Comparison of ENCODE assay signal across 25 cellular contexts in genomic region chr2:13745324-13745723, GRCh38.
DNase-seq lines count a peak whose midpoint lies in the region; ATAC-seq and TF ChIP-seq lines count a peak whose summit lies in the region.
"Had no signal": no experiment of that assay in that cellular context is flagged by ENCODE, and none has a peak within 500 bp of the region (broad histone marks: within the 10 kb centered on the region; RNA-seq: fewer than 3 reads in every experiment).

No MANE protein-coding gene starts in this region.

- H3K4me1 ChIP-seq in Caco-2: no peaks in the 10 kb centered on the region
- H3K4me1 ChIP-seq in tibial nerve: no peaks in the 10 kb centered on the region
- H3K4me1 ChIP-seq: left ventricle myocardium inferior had no signal

- H3K36me3 Mint-ChIP-seq in Caco-2 (ENCODE audit: insufficient read depth, unreplicated experiment): no peaks in the 10 kb centered on the region
- H3K36me3 Mint-ChIP-seq in WTC11: peaks cover 61% of the 10 kb centered on the region
- H3K36me3 Mint-ChIP-seq in activated naive CD4-positive, alpha-beta T cell treated with anti-CD3 and anti-CD28 coated beads for 36 hours (ENCODE audit: low read depth): no peaks in the 10 kb centered on the region
- H3K36me3 Mint-ChIP-seq: mesothelial cell of epicardium had no signal

- intact Hi-C loops in Caco-2 (cut with micrococcal nuclease; ENCODE audit: unreplicated experiment): no loop called here
- intact Hi-C loops in activated naive CD4-positive, alpha-beta T cell treated with anti-CD3 and anti-CD28 coated beads for 36 hours (cut with micrococcal nuclease): no loop called here

- H3K9me3 ChIP-seq in Caco-2 (peaks cover 3% of the 10 kb centered on the region; the same call in 1 of the 2 replicates), tibial nerve (peaks cover 0 to 29% (median under 1%) of the 10 kb centered on the region in 4 donors)

- H3K27me3 ChIP-seq in Caco-2 (replicated peaks; ENCODE audit: control insufficient read depth, insufficient read depth, low read length): no peaks in the 10 kb centered on the region
- H3K27me3 ChIP-seq in tibial nerve: no peaks in the 10 kb centered on the region

- H3K9me3 Mint-ChIP-seq in Caco-2 (ENCODE audit: unreplicated experiment) (peaks cover 43% of the 10 kb centered on the region), WTC11 (peaks cover 63% of the 10 kb centered on the region)
- peaks cover 18% of the 10 kb centered on the region for H3K9me3 Mint-ChIP-seq in activated naive CD4-positive, alpha-beta T cell treated with anti-CD3 and anti-CD28 coated beads for 36 hours

- no peak overlapping the region for H3K27ac ChIP-seq in tibial nerve
- H3K27ac ChIP-seq: C4-2B, left ventricle myocardium inferior had no signal

- H3K4me3 Mint-ChIP-seq in Caco-2 (ENCODE audit: unreplicated experiment) (no peak overlapping the region), WTC11 (no peak overlapping the region)
- no peak overlapping the region for H3K4me3 Mint-ChIP-seq in activated naive CD4-positive, alpha-beta T cell treated with anti-CD3 and anti-CD28 coated beads for 36 hours
- H3K4me3 Mint-ChIP-seq: activated T-cell treated with anti-CD3 and anti-CD28 coated beads, Interleukin-2, amount 50 U/mL, for 4 hours; mesothelial cell of epicardium; natural killer cell treated with Interleukin-12 subunit alpha and Interleukin-12 subunit beta and Interleukin-15 and Interleukin-18, amount 100 ng/mL, for 72 hours had no signal

- H3K36me3 ChIP-seq in Caco-2 (ENCODE audit: control insufficient read depth, insufficient read depth, low read length) (no peaks in the 10 kb centered on the region), tibial nerve (no peaks in the 10 kb centered on the region)
- H3K36me3 ChIP-seq: left ventricle myocardium inferior had no signal

- H3K4me1 Mint-ChIP-seq in Caco-2 (ENCODE audit: low read depth, unreplicated experiment) (no peaks in the 10 kb centered on the region), WTC11 (peaks cover 37% of the 10 kb centered on the region)
- no peaks in the 10 kb centered on the region for H3K4me1 Mint-ChIP-seq in activated naive CD4-positive, alpha-beta T cell treated with anti-CD3 and anti-CD28 coated beads for 36 hours (ENCODE audit: low read depth)
- H3K4me1 Mint-ChIP-seq: mesothelial cell of epicardium had no signal

- WGBS in tibial nerve, 2 donors: 51% methylated on average over 4 of the region's 4 CpGs

- TF ChIP-seq CTCF in Caco-2 (IDR thresholded peaks at IDR 0.05; ENCODE audit: insufficient read depth in 1 of 2, low read depth in 1 of 2, low read length in 1 of 2, severe bottlenecking in 1 of 2, unreplicated experiment in 1 of 2): no peak
- TF ChIP-seq CTCF in WTC11 (IDR thresholded peaks at IDR 0.05): no peak
- TF ChIP-seq CTCF in tibial nerve (IDR thresholded peaks at IDR 0.05): no peak

- ATAC-seq in WTC11: peak; percentile 98
- ATAC-seq: activated T-cell treated with anti-CD3 and anti-CD28 coated beads, Interleukin-2, amount 50 U/mL, for 4 hours; natural killer cell treated with Interleukin-12 subunit alpha and Interleukin-12 subunit beta and Interleukin-15 and Interleukin-18, amount 100 ng/mL, for 72 hours; sciatic nerve had no signal

- H3K27me3 Mint-ChIP-seq in Caco-2 (ENCODE audit: insufficient read depth, unreplicated experiment) (no peaks in the 10 kb centered on the region), WTC11 (ENCODE audit: low read depth) (peaks cover 7% of the 10 kb centered on the region)
- no peaks in the 10 kb centered on the region for H3K27me3 Mint-ChIP-seq in activated naive CD4-positive, alpha-beta T cell treated with anti-CD3 and anti-CD28 coated beads for 36 hours (ENCODE audit: low read depth)
- H3K27me3 Mint-ChIP-seq: natural killer cell treated with Interleukin-12 subunit alpha and Interleukin-12 subunit beta and Interleukin-15 and Interleukin-18, amount 100 ng/mL, for 72 hours had no signal

- no peak overlapping the region for H3K27ac Mint-ChIP-seq in Caco-2 (ENCODE audit: unreplicated experiment)
- no peak overlapping the region; the same call in 1 of the 2 replicates for H3K27ac Mint-ChIP-seq in WTC11
- no peak overlapping the region for H3K27ac Mint-ChIP-seq in activated naive CD4-positive, alpha-beta T cell treated with anti-CD3 and anti-CD28 coated beads for 36 hours
- H3K27ac Mint-ChIP-seq: mesothelial cell of epicardium; natural killer cell treated with Interleukin-12 subunit alpha and Interleukin-12 subunit beta and Interleukin-15 and Interleukin-18, amount 100 ng/mL, for 72 hours had no signal

- no peak for TF ChIP-seq EP300 in tibial nerve (IDR thresholded peaks at IDR 0.05)

- peak; percentile 4 to 33 for DNase-seq in Caco-2
- DNase-seq in HT-29 (ENCODE audit: low spot score): peak; percentile 3
- DNase-seq in WTC11 (ENCODE audit: low spot score): peak; percentile 67
- DNase-seq in left kidney (ENCODE audit: low read depth, low spot score): peak; percentile 18
- DNase-seq in activated naive CD4-positive, alpha-beta T cell treated with anti-CD3 and anti-CD28 coated beads for 36 hours: no peak
- DNase-seq in tibial nerve (ENCODE audit: low spot score in 2 of 2): no peak
- DNase-seq in SW480 (ENCODE audit: low spot score): no peak
- DNase-seq in HEK293T (ENCODE audit: extremely low spot score): no peak
- DNase-seq: activated CD4-positive, CD25-positive, alpha-beta regulatory T cell treated with anti-CD3 and anti-CD28 coated beads, Interleukin-2, amount 50 U/mL, for 72 hours; activated CD8-positive, alpha-beta memory T cell treated with anti-CD3 and anti-CD28 coated beads for 24 hours; activated naive CD4-positive, alpha-beta T cell treated with Interleukin-2 at 50 U/mL for 16 hours; activated T-cell treated with anti-CD3 and anti-CD28 coated beads, Interleukin-2, amount 50 U/mL, for 4 hours; anterior cingulate cortex; caudate nucleus; dermis blood vessel endothelial cell; left ventricle myocardium inferior; NCI-H1417; NCI-H2081 treated with DMSO at 0.1 percent for 48 hours; stimulated activated CD4-positive, alpha-beta T cell treated with anti-CD3 and anti-CD28 coated beads, Interleukin-15, amount 100 ng/mL, for 24 hours; stimulated activated CD8-positive, alpha-beta memory T cell treated with anti-CD3 and anti-CD28 coated beads, Interleukin-4, amount 100 ng/mL, for 48 hours; substantia nigra had no signal

- CTCF ChIA-PET in Caco-2 (lab: Charles Lee): no interaction called here
- CTCF ChIA-PET in WTC11 (lab: Charles Lee): interaction anchor here (1.0 kb wide), 1 partner anchor 889 kb away, joined by 3 read pairs; no protein-coding TSS in a partner anchor
- CTCF ChIA-PET in activated naive CD4-positive, alpha-beta T cell treated with anti-CD3 and anti-CD28 coated beads for 36 hours (lab: Charles Lee): no interaction called here
- CTCF ChIA-PET in HEK293T (lab: Yijun Ruan, JAX): no interaction called here

- BruUV-seq in Caco-2 (replicated peaks; lab: Mats Ljungman, UMichigan): no TSS peak

- H3K4me3 ChIP-seq in Caco-2 (ENCODE audit: low read depth, low read length) (no peak overlapping the region), tibial nerve (no peak overlapping the region)
- H3K4me3 ChIP-seq: left ventricle myocardium inferior had no signal

- no peak for TF ChIP-seq POLR2A in tibial nerve (IDR thresholded peaks at IDR 0.05)

- POLR2A ChIA-PET in Caco-2 (lab: Charles Lee): no interaction called here
- POLR2A ChIA-PET in WTC11 (lab: Charles Lee): no interaction called here
- POLR2A ChIA-PET in HEK293T (lab: Yijun Ruan, JAX): no interaction called here

TF ChIP-seq in WTC11, 78 proteins besides CTCF, POLR2A, EP300 and RAD21:
- peak; percentile 39; the same call in 1 of the 2 replicates for TF ChIP-seq FOXK1 (CRISPR knock-in tag; IDR thresholded peaks at IDR 0.05)
- TF ChIP-seq USF1 (CRISPR knock-in tag; IDR thresholded peaks at IDR 0.05): no peak
- no peak for TF ChIP-seq GABPB1 (CRISPR knock-in tag; IDR thresholded peaks at IDR 0.05)

TF ChIP-seq in HEK293T, 16 proteins besides CTCF, POLR2A, EP300 and RAD21:
- no peak for TF ChIP-seq SUZ12 (IDR thresholded peaks at IDR 0.05)

Comparison
In these comparisons a context has a peak if more than half of its experiments do, and no peak if none do; other contexts are left out.
1. DNase-seq: peak in Caco-2 (2 of 2), HT-29 (single experiment), WTC11 (single experiment) and left kidney (single experiment); none in activated naive CD4-positive, alpha-beta T cell treated with anti-CD3 and anti-CD28 coated beads for 36 hours (single experiment), tibial nerve (0 of 2), SW480 (single experiment) and HEK293T (single experiment).